ENCODE assay signal across 21 cellular contexts in the genomic region with DNA sequence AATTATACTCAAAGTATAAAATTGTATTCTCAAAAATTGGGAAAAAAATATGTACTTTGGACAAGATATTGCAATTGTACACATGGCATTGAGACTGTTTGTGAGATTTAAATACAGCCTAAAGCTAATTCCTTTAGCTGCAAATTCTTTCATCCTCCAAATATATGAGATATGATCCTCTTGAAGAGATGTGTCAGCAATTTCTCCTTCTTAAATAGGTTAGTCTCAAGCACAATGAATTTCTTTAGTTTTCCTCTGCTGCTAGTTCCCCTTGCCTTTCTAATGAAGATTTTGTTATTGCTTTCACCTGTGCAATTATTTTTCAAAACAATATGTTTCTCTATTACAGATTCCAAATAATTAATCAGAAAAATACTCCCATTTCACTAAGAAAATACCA.
A peak's percentile ranks its signal among the peaks of the same experiment; 100 is the strongest.
DNase-seq lines count a peak whose midpoint lies in the region; ATAC-seq, FAIRE-seq and TF ChIP-seq lines count a peak whose summit lies in the region.
"Had no signal": no experiment of that assay in that cellular context is flagged by ENCODE, and none has a peak within 500 bp of the region (broad histone marks: within the 10 kb centered on the region; RNA-seq: fewer than 3 reads in every experiment).

No MANE protein-coding gene starts in this region.

- no peak overlapping the region for H3K4ac ChIP-seq in IMR-90 (ENCODE audit: low read depth, low read length)

- no peak for DNase-seq in A549 (ENCODE audit: low read depth in 1 of 2, low spot score in 1 of 2)
- no peak for DNase-seq in IMR-90
- no peak for DNase-seq in K562 (ENCODE audit: extremely low read depth in 1 of 4, low spot score in 3 of 4)
- no peak for DNase-seq in NCI-H526 treated with DMSO at 0.1 percent for 48 hours (lab: John Stamatoyannopoulos, UW)
- DNase-seq in GM10248 (ENCODE audit: extremely low spot score): no peak
- DNase-seq: 8988T; AML-193; Caco-2; Calu3; CD4-positive, alpha-beta T cell; CD8-positive, alpha-beta T cell; DMS79 treated with DMSO at 0.1 percent for 48 hours; GF-D8 had no signal

- H3K4me2 ChIP-seq in A549 (no peak overlapping the region), IMR-90 (ENCODE audit: low read depth, low read length) (no peak overlapping the region), K562 (ENCODE audit: insufficient read depth, low read length) (no peak overlapping the region)
- H3K4me2 ChIP-seq: BLaER1 treated with 17β-estradiol and CSF1 and Interleukin-3, amounts not matched to agents 10 nM and 100 nM had no signal

- H2BK15ac ChIP-seq in IMR-90 (ENCODE audit: low read depth, low read length): no peak overlapping the region

- no peak overlapping the region for H3K18ac ChIP-seq in IMR-90 (ENCODE audit: low read depth, low read length)

- no peaks in the 10 kb centered on the region for H3K79me2 ChIP-seq in K562 (ENCODE audit: control insufficient read depth, insufficient read depth, low read length)

- H4K20me1 ChIP-seq in IMR-90 (ENCODE audit: insufficient read depth, low read length): no peaks in the 10 kb centered on the region
- no peaks in the 10 kb centered on the region for H4K20me1 ChIP-seq in K562 (replicated peaks; ENCODE audit: control insufficient read depth, insufficient read depth, low read length)
- H4K20me1 ChIP-seq: BLaER1 treated with 17β-estradiol and CSF1 and Interleukin-3, amounts not matched to agents 10 nM and 100 nM had no signal

- H3K9ac ChIP-seq in IMR-90 (ENCODE audit: low read depth, low read length) (no peak overlapping the region), K562 (ENCODE audit: insufficient read depth in 1 of 2, low read depth in 2 of 2, low read length in 2 of 2) (no peak overlapping the region)
- H3K9ac ChIP-seq: BLaER1 treated with 17β-estradiol and CSF1 and Interleukin-3, amounts not matched to agents 10 nM and 100 nM had no signal

- TF ChIP-seq RAD21 in A549 (conservative IDR thresholded peaks at IDR 0.05 in 1 of 2, IDR thresholded peaks at IDR 0.05 in 1 of 2): no peak
- no peak for TF ChIP-seq RAD21 in IMR-90 (IDR thresholded peaks at IDR 0.05; ENCODE audit: low read length)
- no peak for TF ChIP-seq RAD21 in K562 (CRISPR knock-in tag; conservative IDR thresholded peaks at IDR 0.05 in 1 of 2, IDR thresholded peaks at IDR 0.05 in 1 of 2)

- H3K79me1 ChIP-seq in IMR-90 (ENCODE audit: low read depth in 1 of 2, low read length in 2 of 2): no peaks in the 10 kb centered on the region

- no peak overlapping the region for H2BK20ac ChIP-seq in IMR-90 (ENCODE audit: low read depth, low read length)

- TF ChIP-seq CTCF in A549 (IDR thresholded peaks at IDR 0.05): no peak
- TF ChIP-seq CTCF in IMR-90 (conservative IDR thresholded peaks at IDR 0.05; ENCODE audit: low read depth, low read length): no peak
- no peak for TF ChIP-seq CTCF in K562 (IDR thresholded peaks at IDR 0.05 in 2 of 3, conservative IDR thresholded peaks at IDR 0.05 in 1 of 3; ENCODE audit: insufficient read depth in 2 of 3, low read depth in 1 of 3, low read length in 3 of 3)
- no peak for TF ChIP-seq CTCF in GM10248 (IDR thresholded peaks at IDR 0.05; ENCODE audit: control extremely low read depth, extremely low read depth, low read depth, missing control alignments)

- H3K4me1 ChIP-seq in A549 (peaks cover 17% of the 10 kb centered on the region; the same call in 2 of the 3 replicates), IMR-90 (ENCODE audit: control insufficient read depth, insufficient read depth, low read length) (no peaks in the 10 kb centered on the region), K562 (replicated peaks in 1 of 2; ENCODE audit: control insufficient read depth in 2 of 2, insufficient read depth in 2 of 2, low read length in 2 of 2) (no peaks in the 10 kb centered on the region)
- H3K4me1 ChIP-seq: BLaER1 treated with 17β-estradiol and CSF1 and Interleukin-3, amounts not matched to agents 10 nM and 100 nM; Caco-2 had no signal

- TF ChIP-seq POLR2A in A549 (IDR thresholded peaks at IDR 0.05; ENCODE audit: low read length) (no peak), IMR-90 (IDR thresholded peaks at IDR 0.05; ENCODE audit: low read depth, low read length) (no peak), K562 (conservative IDR thresholded peaks at IDR 0.05) (no peak)

- H4K5ac ChIP-seq in IMR-90 (ENCODE audit: low read depth, low read length): no peak overlapping the region

- POLR2A ChIA-PET in A549 (lab: Yijun Ruan, JAX) (no interaction called here), IMR-90 (lab: Charles Lee; ENCODE audit: unreplicated experiment) (no interaction called here), K562 (lab: Yijun Ruan, JAX) (no interaction called here), GM10248 (lab: Yijun Ruan, JAX) (no interaction called here)

- no peak overlapping the region for H3K56ac ChIP-seq in IMR-90 (ENCODE audit: extremely low read depth, insufficient read depth, low read length)

- H3K4me3 ChIP-seq in A549: no peak overlapping the region
- H3K4me3 ChIP-seq in IMR-90 (ENCODE audit: insufficient read depth, low read depth, low read length): no peak overlapping the region
- no peak overlapping the region for H3K4me3 ChIP-seq in K562
- H3K4me3 ChIP-seq: BLaER1 treated with 17β-estradiol and CSF1 and Interleukin-3, amounts not matched to agents 10 nM and 100 nM; GM12878 had no signal

- no peak overlapping the region for H2BK5ac ChIP-seq in IMR-90 (ENCODE audit: low read depth, low read length, poor library complexity, severe bottlenecking)

- no peak overlapping the region for H3K14ac ChIP-seq in IMR-90 (replicated peaks; ENCODE audit: low read depth, low read length)

- BruUV-seq in IMR-90 (replicated peaks; lab: Mats Ljungman, UMichigan) (no TSS peak), K562 (replicated peaks; lab: Mats Ljungman, UMichigan) (no TSS peak)

- in situ Hi-C loops in IMR-90 (cut with MboI; ENCODE audit: low sequenced_read_pairs) (no loop called here), K562 (cut with MboI) (no loop called here)

- TF ChIP-seq EP300 in A549 (IDR thresholded peaks at IDR 0.05): no peak
- TF ChIP-seq EP300 in K562 (IDR thresholded peaks at IDR 0.05; ENCODE audit: low read length): no peak

- H4K8ac ChIP-seq in IMR-90 (ENCODE audit: low read depth in 2 of 2, low read length in 2 of 2): no peak overlapping the region

- H2BK120ac ChIP-seq in IMR-90 (ENCODE audit: low read depth, low read length): no peak overlapping the region

- H2AFZ ChIP-seq in IMR-90 (replicated peaks; ENCODE audit: low read length, poor library complexity) (no peak overlapping the region), K562 (ENCODE audit: low read depth, low read length) (no peak overlapping the region)

- no peak overlapping the region for H2AK9ac ChIP-seq in IMR-90 (replicated peaks; ENCODE audit: low read depth, low read length, poor library complexity)

- ATAC-seq in A549 (no peak), IMR-90 (ENCODE audit: low read depth) (no peak), K562 (no peak), HG03039 (IDR thresholded peaks at IDR 0.05; ENCODE audit: unreplicated experiment) (no peak)
- ATAC-seq: CD8-positive, alpha-beta T cell; GM12878 had no signal

- H3K9me3 ChIP-seq in A549 (no peaks in the 10 kb centered on the region), IMR-90 (ENCODE audit: control insufficient read depth, insufficient read depth, low read length) (no peaks in the 10 kb centered on the region), K562 (replicated peaks; ENCODE audit: control insufficient read depth, insufficient read depth, low read depth, low read length) (no peaks in the 10 kb centered on the region)
- H3K9me3 ChIP-seq: BLaER1 treated with 17β-estradiol and CSF1 and Interleukin-3, amounts not matched to agents 10 nM and 100 nM; Caco-2 had no signal

- no peak overlapping the region for H2AK5ac ChIP-seq in IMR-90 (ENCODE audit: low read depth, low read length)

- CTCF ChIA-PET in A549 (lab: Yijun Ruan, JAX) (no interaction called here), IMR-90 (lab: Yijun Ruan, JAX) (no interaction called here), K562 (lab: Yijun Ruan, JAX; ENCODE audit: low intra/inter-chr PET ratio) (no interaction called here), GM10248 (lab: Yijun Ruan, JAX) (no interaction called here)

- no peak overlapping the region for H3K23ac ChIP-seq in IMR-90 (ENCODE audit: low read depth, low read length)

- H3K36me3 ChIP-seq in IMR-90 (ENCODE audit: control insufficient read depth, insufficient read depth, low read length) (no peaks in the 10 kb centered on the region), K562 (ENCODE audit: control insufficient read depth, insufficient read depth, low read length) (no peaks in the 10 kb centered on the region)
- H3K36me3 ChIP-seq: BLaER1 treated with 17β-estradiol and CSF1 and Interleukin-3, amounts not matched to agents 10 nM and 100 nM had no signal

- H3K27ac ChIP-seq in A549 (no peak overlapping the region), IMR-90 (ENCODE audit: insufficient read depth, low read length) (no peak overlapping the region), K562 (ENCODE audit: extremely low read depth, low read depth, low read length) (no peak overlapping the region)
- H3K27ac ChIP-seq: BLaER1 treated with 17β-estradiol and CSF1 and Interleukin-3, amounts not matched to agents 10 nM and 100 nM; C4-2B had no signal

- H3K27me3 ChIP-seq in IMR-90 (ENCODE audit: control insufficient read depth, insufficient read depth, low read length): no peaks in the 10 kb centered on the region
- no peaks in the 10 kb centered on the region for H3K27me3 ChIP-seq in K562 (ENCODE audit: control insufficient read depth in 2 of 2, insufficient read depth in 2 of 2, low read length in 2 of 2)
- H3K27me3 ChIP-seq: BLaER1 treated with 17β-estradiol and CSF1 and Interleukin-3, amounts not matched to agents 10 nM and 100 nM had no signal

- H3K9me1 ChIP-seq in IMR-90 (ENCODE audit: insufficient read depth, low read length): no peaks in the 10 kb centered on the region
- H3K9me1 ChIP-seq in K562 (ENCODE audit: control insufficient read depth, insufficient read depth, low read length): no peaks in the 10 kb centered on the region

- intact Hi-C loops in IMR-90 (cut with micrococcal nuclease) (no loop called here), K562 (cut with micrococcal nuclease) (no loop called here)

- H4K91ac ChIP-seq in IMR-90 (ENCODE audit: insufficient read depth, low read depth, low read length): no peak overlapping the region

- FAIRE-seq in A549 (lab: Jason Lieb, UNC) (no peak), K562 (lab: Jason Lieb, UNC) (no peak)
- FAIRE-seq: A204.1, D721Med, GM12878, GM12892, GM18507 had no signal

- dilution Hi-C loops in IMR-90 (cut with HindIII; ENCODE audit: low sequenced_read_pairs, unreplicated experiment): no loop called here

TF ChIP-seq in A549, 52 proteins besides CTCF, POLR2A, EP300 and RAD21 (continues in another document):
- TF ChIP-seq NFE2L2 (conservative IDR thresholded peaks at IDR 0.05; ENCODE audit: low read length) (no peak), MAFK (IDR thresholded peaks at IDR 0.05; ENCODE audit: partially characterized antibody) (peak; percentile 59)

TF ChIP-seq in IMR-90, 13 proteins besides CTCF, POLR2A, EP300 and RAD21 (continues in another document):
- TF ChIP-seq NFE2L2 (IDR thresholded peaks at IDR 0.05; ENCODE audit: low read depth, low read length): no peak
- TF ChIP-seq RCOR1 (IDR thresholded peaks at IDR 0.05; ENCODE audit: insufficient replicate concordance, low read length): no peak

TF ChIP-seq in K562, 482 proteins besides CTCF, POLR2A, EP300 and RAD21 (continues in another document):
- peak; percentile 59; the same call in 1 of the 2 replicates for TF ChIP-seq ZNF316 (IDR thresholded peaks at IDR 0.05)
